1 cellular context compared by ENCODE assay signal in genomic region chr16:88811850-88812736, GRCh38.
TF ChIP-seq lines count a peak whose summit lies in the region.

TSS of gene APRT (minus strand) at chr16:88811928. CDS start at chr16:88811899, 29 bp downstream.

TF ChIP-seq in GM12878, 131 proteins besides CTCF, POLR2A, EP300 and RAD21 (continued from another document):
- TF ChIP-seq NRF1 (conservative IDR thresholded peaks at IDR 0.05; ENCODE audit: low read depth, low read length): peak; percentile 68
- peak; percentile 76; the same call in 1 of the 2 replicates for TF ChIP-seq ZNF217 (IDR thresholded peaks at IDR 0.05)
- TF ChIP-seq USF1 (IDR thresholded peaks at IDR 0.05; ENCODE audit: borderline replicate concordance, extremely low read length, insufficient read depth, low read depth, low read length): peak; percentile 19
- peak; percentile 83; the same call in 1 of the 2 replicates for TF ChIP-seq SMARCA5 (IDR thresholded peaks at IDR 0.05)
- TF ChIP-seq HCFC1 (IDR thresholded peaks at IDR 0.05; ENCODE audit: low read length): no peak
- TF ChIP-seq FOXK2 (IDR thresholded peaks at IDR 0.05): no peak
- TF ChIP-seq ZBED1 (IDR thresholded peaks at IDR 0.05; ENCODE audit: borderline replicate concordance): no peak; the same call in 1 of the 2 replicates
- peak; percentile 79; the same call in 1 of the 2 replicates for TF ChIP-seq ELK1 (IDR thresholded peaks at IDR 0.05; ENCODE audit: low read depth, low read length)
- TF ChIP-seq LARP7 (IDR thresholded peaks at IDR 0.05): peak; percentile 97; the same call in 1 of the 2 replicates
- no peak for TF ChIP-seq ZZZ3 (IDR thresholded peaks at IDR 0.05; ENCODE audit: control insufficient read depth, insufficient read length, low read depth)
